Comparison of ENCODE assay signal across 11 cellular contexts in the genomic region with DNA sequence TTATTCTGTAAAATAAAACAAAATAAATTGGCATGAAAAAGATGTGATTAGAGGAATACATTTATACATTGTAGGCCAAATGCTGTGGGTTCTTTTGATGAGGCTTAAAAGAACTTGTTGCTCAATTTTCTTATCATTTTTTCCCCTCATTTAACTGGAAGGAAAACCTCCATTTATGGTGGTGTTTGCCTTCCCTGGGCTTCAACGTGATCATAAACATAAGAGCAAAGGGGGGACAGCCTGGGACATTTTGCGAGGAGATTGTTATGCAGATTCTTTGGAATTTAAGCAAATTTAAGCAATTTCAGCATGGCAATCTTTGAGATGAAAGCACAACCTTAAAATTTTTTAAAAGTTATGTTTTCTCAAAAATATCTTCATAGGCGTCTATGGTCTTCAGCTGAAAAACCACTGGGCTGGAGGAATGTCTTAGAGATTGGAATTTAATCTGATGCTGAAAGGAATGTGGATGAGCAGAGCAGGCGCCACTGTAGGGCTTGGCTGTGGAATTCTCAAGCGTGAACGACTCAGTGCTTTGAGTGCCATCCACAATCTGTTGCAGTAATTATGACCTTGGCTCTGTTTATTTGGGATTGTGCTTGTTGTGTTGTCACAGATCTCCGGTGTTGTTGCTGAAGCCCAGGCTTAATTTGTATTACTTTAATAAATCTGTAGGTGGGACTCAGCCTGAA.
DNase-seq lines count a peak whose midpoint lies in the region; ATAC-seq and TF ChIP-seq lines count a peak whose summit lies in the region.
"Had no signal": no experiment of that assay in that cellular context is flagged by ENCODE, and none has a peak within 500 bp of the region (broad histone marks: within the 10 kb centered on the region; RNA-seq: fewer than 3 reads in every experiment).

No MANE protein-coding gene starts in this region.

- H3K9ac ChIP-seq in iPS-20b (ENCODE audit: low read depth, low read length), result no peak overlapping the region; the same call in 1 of the 2 replicates

- no peaks in the 10 kb centered on the region for H3K27me3 Mint-ChIP-seq in type B pancreatic cell
- H3K27me3 Mint-ChIP-seq in T-helper 2 cell treated with Interferon-gamma antibody and Interleukin-4, amounts not matched to agents 5 μg/mL and 100 μg/mL, for 36 hours (ENCODE audit: low read depth), result peaks cover 2% of the 10 kb centered on the region

- DNase-seq in Right ventricle myocardium superior (no peak), right atrium auricular region (ENCODE audit: low spot score) (no peak), NCI-H524 treated with DMSO at 0.1 percent for 48 hours (lab: John Stamatoyannopoulos, UW) (peak; percentile 37), type B pancreatic cell (ENCODE audit: extremely low spot score, unreplicated experiment) (no peak), germinal center (ENCODE audit: low spot score) (no peak), GDM1 (lab: John Stamatoyannopoulos, UW) (no peak)
- DNase-seq in T-helper 2 cell treated with Interferon-gamma antibody and Interleukin-4, amounts not matched to agents 5 μg/mL and 100 μg/mL, for 36 hours (ENCODE audit: low spot score), result no peak
- DNase-seq: foreskin melanocyte, NCI-H1105 treated with DMSO at 0.1 percent for 48 hours had no signal

- H3K4me1 Mint-ChIP-seq in type B pancreatic cell (ENCODE audit: unreplicated experiment), result no peaks in the 10 kb centered on the region
- no peaks in the 10 kb centered on the region for H3K4me1 Mint-ChIP-seq in T-helper 2 cell treated with Interferon-gamma antibody and Interleukin-4, amounts not matched to agents 5 μg/mL and 100 μg/mL, for 36 hours (ENCODE audit: low read depth)

- H3K36me3 Mint-ChIP-seq in type B pancreatic cell, result no peaks in the 10 kb centered on the region
- no peaks in the 10 kb centered on the region for H3K36me3 Mint-ChIP-seq in T-helper 2 cell treated with Interferon-gamma antibody and Interleukin-4, amounts not matched to agents 5 μg/mL and 100 μg/mL, for 36 hours (ENCODE audit: low read depth)
- H3K36me3 Mint-ChIP-seq: activated naive CD8-positive, alpha-beta T cell had no signal

- intact Hi-C loops in Right ventricle myocardium superior (cut with DNase I), result no loop called here

- H3K9me3 Mint-ChIP-seq in type B pancreatic cell, result no peaks in the 10 kb centered on the region
- no peaks in the 10 kb centered on the region for H3K9me3 Mint-ChIP-seq in T-helper 2 cell treated with Interferon-gamma antibody and Interleukin-4, amounts not matched to agents 5 μg/mL and 100 μg/mL, for 36 hours

- H3K4me3 Mint-ChIP-seq in type B pancreatic cell, result peak overlapping the region; percentile 23
- H3K4me3 Mint-ChIP-seq in T-helper 2 cell treated with Interferon-gamma antibody and Interleukin-4, amounts not matched to agents 5 μg/mL and 100 μg/mL, for 36 hours, result no peak overlapping the region
- H3K4me3 Mint-ChIP-seq: activated naive CD8-positive, alpha-beta T cell had no signal

- H3K4me1 ChIP-seq in right atrium auricular region (no peaks in the 10 kb centered on the region), iPS-20b (ENCODE audit: insufficient read depth, low read length) (peaks cover 15% of the 10 kb centered on the region; the same call in 1 of the 2 replicates)

- no peak overlapping the region for H3K4me3 ChIP-seq in right atrium auricular region
- H3K4me3 ChIP-seq in iPS-20b (ENCODE audit: low read length), result no peak overlapping the region

- H3K27ac ChIP-seq in right atrium auricular region (no peak overlapping the region), iPS-20b (ENCODE audit: low read length) (peak overlapping the region; percentile 51)

- peak overlapping the region; percentile 89 for H3K27ac Mint-ChIP-seq in type B pancreatic cell
- no peak overlapping the region for H3K27ac Mint-ChIP-seq in T-helper 2 cell treated with Interferon-gamma antibody and Interleukin-4, amounts not matched to agents 5 μg/mL and 100 μg/mL, for 36 hours
- H3K27ac Mint-ChIP-seq: activated naive CD8-positive, alpha-beta T cell had no signal

- no peaks in the 10 kb centered on the region for H3K36me3 ChIP-seq in right atrium auricular region
- H3K36me3 ChIP-seq in iPS-20b (ENCODE audit: insufficient read depth, low read depth, low read length), result no peaks in the 10 kb centered on the region

- peak; percentile 25 for ATAC-seq in Right ventricle myocardium superior (ENCODE audit: poor library complexity)

- TF ChIP-seq CTCF in right atrium auricular region (IDR thresholded peaks at IDR 0.05) (no peak), type B pancreatic cell (conservative IDR thresholded peaks at IDR 0.05) (no peak)

- H3K9me3 ChIP-seq in right atrium auricular region (no peaks in the 10 kb centered on the region), iPS-20b (ENCODE audit: insufficient read depth, low read depth, low read length) (no peaks in the 10 kb centered on the region)

- no peaks in the 10 kb centered on the region for H3K27me3 ChIP-seq in right atrium auricular region
- no peaks in the 10 kb centered on the region for H3K27me3 ChIP-seq in iPS-20b (ENCODE audit: insufficient read depth, low read length)
